In the genomic region with DNA sequence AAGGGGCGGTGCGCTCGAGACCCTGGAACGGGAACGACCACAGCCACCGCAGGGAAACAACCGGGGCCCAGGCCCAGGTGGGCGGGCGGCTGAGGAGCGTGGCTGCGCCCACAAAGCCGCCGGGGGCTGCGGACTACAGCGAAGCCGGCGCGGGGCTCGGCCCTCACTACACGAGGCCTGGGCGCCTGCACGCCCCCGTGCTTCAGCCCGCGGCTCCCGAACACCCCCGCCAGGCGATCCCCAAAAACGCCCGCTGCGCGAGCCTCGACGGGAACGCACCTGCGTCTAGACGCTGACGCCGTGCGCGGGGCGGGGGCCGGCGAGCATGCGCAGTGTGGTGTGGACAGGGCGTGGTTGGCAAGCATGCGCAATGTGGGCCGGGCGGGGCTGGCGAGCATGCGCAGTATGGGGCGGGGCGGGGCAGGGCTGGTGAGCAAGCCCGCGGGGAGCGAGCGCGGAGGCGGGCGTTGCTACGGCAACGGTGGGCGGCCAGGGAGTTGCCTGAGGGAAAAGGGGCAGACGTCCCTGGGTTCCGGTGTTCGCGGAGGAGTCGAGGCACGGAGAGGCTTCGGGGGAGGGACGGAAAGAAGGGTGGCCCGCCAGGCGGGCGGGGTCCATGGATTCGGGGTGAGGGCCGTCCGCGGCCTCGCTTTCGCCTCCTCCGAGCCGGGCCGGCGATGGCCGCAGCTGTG, we compare ENCODE assay signal across 8 cellular contexts. TPM values are rescaled to one million over a fixed set of nuclear protein-coding genes. Genes with fewer than 3 reads are reported as not detected.
DNase-seq lines count a peak whose midpoint lies in the region; ATAC-seq and TF ChIP-seq lines count a peak whose summit lies in the region.

A gene (plus strand): TSS at position 518 of the 692 bp plus-strand sequence. CDS start 3,104 bp downstream, outside the sequence.

- peak within 1 kb of the TSS; percentile 80 for H3K27ac ChIP-seq in CD4-positive, alpha-beta memory T cell (ENCODE audit: low read depth, low read length)

- ATAC-seq in GM19452 (IDR thresholded peaks at IDR 0.05; ENCODE audit: unreplicated experiment), result peak; percentile 83

- no peaks in the 10 kb centered on the region for H3K36me3 ChIP-seq in CD4-positive, alpha-beta memory T cell (ENCODE audit: insufficient read depth, low read length)
- H3K36me3 ChIP-seq in mucosa of stomach (ENCODE audit: control insufficient read depth, insufficient read depth, low read length), result no peaks in the 10 kb centered on the region

- peaks cover 1 to 3% of the 10 kb centered on the region in 2 donors for H3K36me3 Mint-ChIP-seq in CD4-positive, alpha-beta memory T cell

- H3K9ac ChIP-seq in mucosa of stomach (ENCODE audit: low read length), result peak within 1 kb of the TSS; percentile 90

- peaks cover 14% of the 10 kb centered on the region for H3K4me1 ChIP-seq in CD4-positive, alpha-beta memory T cell (ENCODE audit: insufficient read depth, low read length)
- peaks cover 8% of the 10 kb centered on the region for H3K4me1 ChIP-seq in mucosa of stomach (ENCODE audit: control insufficient read depth, insufficient read depth, low read length)

- H3K9me3 Mint-ChIP-seq in CD4-positive, alpha-beta memory T cell, result peaks cover 0 to 10% (median 5%) of the 10 kb centered on the region in 8 donors

- H3K4me1 Mint-ChIP-seq in CD4-positive, alpha-beta memory T cell, result peaks cover 3 to 22% (median 12%) of the 10 kb centered on the region in 4 donors

- no peak for TF ChIP-seq CTCF in epithelial cell of esophagus (IDR thresholded peaks at IDR 0.05; ENCODE audit: insufficient read depth, low read depth, low read length, missing control alignments)

- DNase-seq in CD4-positive, alpha-beta memory T cell, result peak; percentile 87 to 94 (median 91)
- DNase-seq in HK-2 (ENCODE audit: unreplicated experiment) (peak; percentile 100), NOMO-1 treated with dmso at 0.1 percent for 144 hours (lab: John Stamatoyannopoulos, UW; ENCODE audit: unreplicated experiment) (peak; percentile 48), activated T-cell treated with anti-CD3 and anti-CD28 coated beads for 1 hour (ENCODE audit: low read depth) (peak; percentile 99), epithelial cell of esophagus (ENCODE audit: low read depth) (peak; percentile 95)
- DNase-seq in stimulated activated CD8-positive, alpha-beta memory T cell treated with anti-CD3 and anti-CD28 coated beads, Interleukin-4, amount 100 ng/mL, for 4 hours (ENCODE audit: low read depth in 2 of 2, low spot score in 1 of 2), result peak; percentile 89 to 98

- H3K4me3 ChIP-seq in CD4-positive, alpha-beta memory T cell (ENCODE audit: low read length in 2 of 2), result peak within 1 kb of the TSS; percentile 44 to 78
- H3K4me3 ChIP-seq in epithelial cell of esophagus (ENCODE audit: low read length), result peak within 1 kb of the TSS; percentile 82
- H3K4me3 ChIP-seq in mucosa of stomach (ENCODE audit: low read length), result peak within 1 kb of the TSS; percentile 76

- no peaks in the 10 kb centered on the region for H3K9me3 ChIP-seq in CD4-positive, alpha-beta memory T cell (ENCODE audit: control insufficient read depth in 1 of 2, low read length in 2 of 2)
- H3K9me3 ChIP-seq in mucosa of stomach (ENCODE audit: control insufficient read depth, low read length), result no peaks in the 10 kb centered on the region

- intact Hi-C loops in CD4-positive, alpha-beta memory T cell (cut with micrococcal nuclease), result loop anchor here (1.0 to 5.0 kb wide), 5 partner anchors 27 to 1714 kb away; a partner anchor contains a TSS

- H3K4me3 Mint-ChIP-seq in CD4-positive, alpha-beta memory T cell, result peak within 1 kb of the TSS; percentile 81 to 94 (median 92)

- H3K27me3 ChIP-seq in CD4-positive, alpha-beta memory T cell (ENCODE audit: insufficient read depth, low read length), result no peaks in the 10 kb centered on the region
- no peaks in the 10 kb centered on the region for H3K27me3 ChIP-seq in mucosa of stomach (ENCODE audit: control insufficient read depth, insufficient read depth, low read length)

- POLR2A ChIA-PET in CD4-positive, alpha-beta memory T cell (lab: Charles Lee; ENCODE audit: partially characterized antibody), result interaction anchor here (1.4 to 2.2 kb wide), 3 partner anchors 17 to 253 kb away, joined by 3 to 15 read pairs (median 5); a partner anchor contains a TSS

- peak within 1 kb of the TSS; percentile 87 to 98 (median 96) for H3K27ac Mint-ChIP-seq in CD4-positive, alpha-beta memory T cell

- peaks cover 0 to 3% of the 10 kb centered on the region in 2 donors for H3K27me3 Mint-ChIP-seq in CD4-positive, alpha-beta memory T cell

- CTCF ChIA-PET in CD4-positive, alpha-beta memory T cell (lab: Charles Lee; ENCODE audit: partially characterized antibody), result interaction anchor here (0.9 kb wide), 1 partner anchor 253 kb away, joined by 3 read pairs; no protein-coding TSS in a partner anchor

RNA-seq across cellular contexts. Expression of the gene that starts here (rescaled TPM):
- total RNA-seq in CD4-positive, alpha-beta memory T cell, result 1 to 10 TPM; 1.3 to 2.0 TPM
- polyA plus RNA-seq in CD4-positive, alpha-beta memory T cell, result 1 to 10 TPM; 1.5 to 2.0 TPM

Comparison
In these comparisons a context has a peak if more than half of its experiments do, and no peak if none do; other contexts are left out.
1. Peak in every context shown above with its lines: DNase-seq, ATAC-seq, H3K4me3 ChIP-seq and H3K27ac ChIP-seq.
2. DNase-seq: peak in every context shown above with its lines; median percentile 100 in HK-2; 99 in activated T-cell treated with anti-CD3 and anti-CD28 coated beads for 1 hour; 95 in epithelial cell of esophagus; 94 in stimulated activated CD8-positive, alpha-beta memory T cell treated with anti-CD3 and anti-CD28 coated beads, Interleukin-4, amount 100 ng/mL, for 4 hours; 91 in CD4-positive, alpha-beta memory T cell; 48 in NOMO-1 treated with dmso at 0.1 percent for 144 hours.